Comparison of ENCODE assay signal across 25 cellular contexts in the genomic region with DNA sequence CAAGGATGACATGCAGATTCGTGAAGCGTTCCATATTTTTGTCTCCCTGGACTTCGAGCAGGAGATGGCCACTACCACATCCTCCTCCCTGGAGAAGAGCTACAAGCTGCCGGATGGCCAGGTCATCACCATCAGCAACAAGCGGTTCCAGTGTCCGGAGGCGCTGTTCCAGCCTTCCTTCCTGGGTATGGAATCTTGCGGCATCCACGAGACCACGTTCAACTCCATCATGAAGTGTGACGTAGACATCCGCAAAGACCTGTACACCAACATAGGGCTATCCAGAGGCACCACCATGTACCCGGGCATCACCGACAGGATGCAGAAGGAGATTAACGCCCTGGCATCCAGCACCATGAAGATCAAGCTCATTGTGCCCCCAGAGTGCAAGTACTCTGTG. TPM values are rescaled to one million over a fixed set of nuclear protein-coding genes. Genes with fewer than 3 reads are reported as not detected.
"Had no signal": no experiment of that assay in that cellular context is flagged by ENCODE, and none has a peak within 500 bp of the region (broad histone marks: within the 10 kb centered on the region; RNA-seq: fewer than 3 reads in every experiment).

No MANE protein-coding gene starts in this region.

- H3K27ac Mint-ChIP-seq: neural progenitor cell, progenitor cell of endocrine pancreas had no signal

- H3K4me3 ChIP-seq: esophagus muscularis mucosa, gastrocnemius medialis, neural progenitor cell, ovary, stomach, thoracic aorta, transverse colon had no signal

- ATAC-seq: gastrocnemius medialis; naive thymus-derived CD4-positive, alpha-beta T cell; right cardiac atrium had no signal

- DNase-seq: cortex of kidney; dorsolateral prefrontal cortex; effector CD8-positive, alpha-beta T cell; gastrocnemius medialis; immature natural killer cell; mesendoderm; naive thymus-derived CD4-positive, alpha-beta T cell; nucleus accumbens; ovary; small intestine; stimulated activated CD4-positive, alpha-beta T cell treated with anti-CD3 and anti-CD28 coated beads, Interleukin-12 subunit alpha, Interleukin-12 subunit beta, amount 100 ng/mL, for 4 hours; stimulated activated naive CD4-positive, alpha-beta T cell; stomach; substantia nigra; transverse colon had no signal

- H3K27me3 ChIP-seq: dorsolateral prefrontal cortex, esophagus muscularis mucosa, gastrocnemius medialis, neural progenitor cell, ovary, stomach, transverse colon had no signal

- H3K36me3 ChIP-seq: neural progenitor cell, ovary, transverse colon had no signal

- H3K27me3 Mint-ChIP-seq: naive thymus-derived CD4-positive, alpha-beta T cell; progenitor cell of endocrine pancreas had no signal

- H3K9me3 Mint-ChIP-seq: immature natural killer cell; naive thymus-derived CD4-positive, alpha-beta T cell; neural progenitor cell had no signal

- H3K4me3 Mint-ChIP-seq: neural progenitor cell had no signal

- H3K27ac ChIP-seq: esophagus muscularis mucosa, gastrocnemius medialis, neural progenitor cell, ovary, thoracic aorta, transverse colon had no signal

- H3K9me3 ChIP-seq: esophagus muscularis mucosa, gastrocnemius medialis, ovary, stomach, thoracic aorta, transverse colon had no signal

RNA-seq across cellular contexts. Expression of gene SYTL1, which starts 16.5 kb away (rescaled TPM):
- total RNA-seq: lung microvascular endothelial cell had no signal

RNA-seq across cellular contexts. Expression of gene FCN3, which starts 49.3 kb away (rescaled TPM):
- total RNA-seq: fibroblast of villous mesenchyme; lung microvascular endothelial cell; naive thymus-derived CD4-positive, alpha-beta T cell; progenitor cell of endocrine pancreas; urinary bladder had no signal
- polyA plus RNA-seq: immature natural killer cell; keratinocyte; naive thymus-derived CD4-positive, alpha-beta T cell had no signal

RNA-seq across cellular contexts. Expression of gene CD164L2, which starts 57.8 kb away (rescaled TPM):
- total RNA-seq: esophagus muscularis mucosa, fibroblast of villous mesenchyme, gastrocnemius medialis, liver, lung microvascular endothelial cell, progenitor cell of endocrine pancreas, right cardiac atrium, stomach, thoracic aorta, transverse colon, urinary bladder had no signal
- polyA plus RNA-seq: immature natural killer cell; liver; naive thymus-derived CD4-positive, alpha-beta T cell; right cardiac atrium had no signal
